ENCODE assay signal across 8 cellular contexts in the genomic region with DNA sequence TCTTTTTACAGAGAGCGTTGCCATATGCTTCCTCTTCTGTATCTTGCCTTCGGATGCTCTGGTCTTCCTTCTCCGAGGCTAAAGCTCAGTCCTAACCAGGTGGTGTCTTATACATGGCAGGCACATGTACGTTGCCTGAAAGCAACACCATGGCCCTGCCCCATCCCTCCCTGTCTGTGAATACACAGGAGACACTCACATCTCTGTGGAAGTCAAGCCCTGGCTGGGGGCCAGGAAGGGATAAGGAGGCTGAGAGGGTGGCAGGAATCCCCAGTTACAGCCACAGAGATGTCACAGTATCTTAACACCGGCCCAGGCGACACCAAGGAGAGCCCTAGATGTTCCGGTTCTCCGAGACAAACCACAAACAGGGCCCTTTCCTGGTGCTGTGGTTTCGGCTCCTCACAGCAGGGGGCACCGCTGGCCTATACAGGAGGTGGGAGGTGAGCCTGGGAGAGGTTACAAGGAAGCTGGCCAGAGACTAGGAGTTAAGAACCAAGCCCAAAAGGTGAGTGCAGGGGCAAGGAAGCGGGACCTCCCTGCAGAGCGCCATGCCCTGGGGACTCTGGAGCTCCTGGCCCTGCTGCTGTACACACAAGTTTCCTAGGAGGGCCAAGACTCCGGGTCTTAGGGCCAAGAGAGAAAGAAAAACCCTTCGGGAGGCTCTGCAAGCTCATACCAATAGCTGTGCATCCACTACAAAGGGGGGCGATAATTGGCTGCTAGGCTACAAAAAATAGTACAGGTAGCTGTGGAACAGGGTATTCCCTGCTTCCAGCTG. TPM values are rescaled to one million over a fixed set of nuclear protein-coding genes. Genes with fewer than 3 reads are reported as not detected.
DNase-seq lines count a peak whose midpoint lies in the region; ATAC-seq and TF ChIP-seq lines count a peak whose summit lies in the region.

No MANE protein-coding gene starts in this region.

- TF ChIP-seq CTCF in AG09319 (IDR thresholded peaks at IDR 0.05; ENCODE audit: low read depth, low read length) (peak; percentile 91), GM12875 (IDR thresholded peaks at IDR 0.05; ENCODE audit: borderline replicate concordance, insufficient read depth, low read depth, low read length) (peak; percentile 46)

- no peak overlapping the region for H3K4me3 ChIP-seq in GM12875 (ENCODE audit: low read depth, low read length)

- ATAC-seq in Right ventricle myocardium superior (ENCODE audit: poor library complexity) (peak; percentile 74), HG03469 (IDR thresholded peaks at IDR 0.05; ENCODE audit: unreplicated experiment) (no peak), GM19035 (IDR thresholded peaks at IDR 0.05; ENCODE audit: unreplicated experiment) (no peak)

- intact Hi-C loops in Right ventricle myocardium superior (cut with DNase I) = loop anchor here (5.0 to 10.0 kb wide), 2 partner anchors 37 to 205 kb away; no protein-coding TSS in a partner anchor

- DNase-seq in AG09319 (ENCODE audit: extremely low read depth, low read depth) (no peak), NCI-H226 (peak; percentile 49), Right ventricle myocardium superior (peak; percentile 77), putamen (ENCODE audit: low spot score) (peak; percentile 17)
- peak; percentile 72 for DNase-seq in activated effector memory CD4-positive, alpha-beta T cell treated with anti-CD3 and anti-CD28 coated beads, Interleukin-2, amount 50 U/mL, for 16 hours

RNA-seq across cellular contexts. Expression of a gene that starts 41.7 kb away (rescaled TPM):
- total RNA-seq in Right ventricle myocardium superior = 350 TPM
